In genomic region chr5:151562019-151562707, GRCh38 we compare ENCODE assay signal across 1 cellular context.
TF ChIP-seq lines count a peak whose summit lies in the region.

No MANE protein-coding gene starts in this region.

TF ChIP-seq in HepG2, 621 proteins besides CTCF, POLR2A, EP300 and RAD21 (continued from another document):
- TF ChIP-seq EEA1 (CRISPR knock-in tag; IDR thresholded peaks at IDR 0.05; ENCODE audit: borderline replicate concordance) (no peak), FOXA3 (CRISPR knock-in tag; IDR thresholded peaks at IDR 0.05) (no peak), CREM (IDR thresholded peaks at IDR 0.05) (no peak), CREM (CRISPR knock-in tag; IDR thresholded peaks at IDR 0.05) (no peak), ZNF777 (CRISPR knock-in tag; IDR thresholded peaks at IDR 0.05) (no peak), MIER3 (CRISPR knock-in tag; IDR thresholded peaks at IDR 0.05; ENCODE audit: borderline replicate concordance) (no peak), ZHX1 (CRISPR knock-in tag; IDR thresholded peaks at IDR 0.05; ENCODE audit: low read depth) (no peak), NR0B2 (CRISPR knock-in tag; IDR thresholded peaks at IDR 0.05) (no peak), ZNF547 (CRISPR knock-in tag; IDR thresholded peaks at IDR 0.05) (no peak), NFE2L2 (IDR thresholded peaks at IDR 0.05; ENCODE audit: low read length) (no peak), NCOA5 (CRISPR knock-in tag; IDR thresholded peaks at IDR 0.05) (no peak), SNAPC4 (CRISPR knock-in tag; IDR thresholded peaks at IDR 0.05) (no peak)
- TF ChIP-seq, protein P1, sequence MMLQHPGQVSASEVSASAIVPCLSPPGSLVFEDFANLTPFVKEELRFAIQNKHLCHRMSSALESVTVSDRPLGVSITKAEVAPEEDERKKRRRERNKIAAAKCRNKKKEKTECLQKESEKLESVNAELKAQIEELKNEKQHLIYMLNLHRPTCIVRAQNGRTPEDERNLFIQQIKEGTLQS (CRISPR knock-in tag; IDR thresholded peaks at IDR 0.05), result no peak
- TF ChIP-seq, protein P2, sequence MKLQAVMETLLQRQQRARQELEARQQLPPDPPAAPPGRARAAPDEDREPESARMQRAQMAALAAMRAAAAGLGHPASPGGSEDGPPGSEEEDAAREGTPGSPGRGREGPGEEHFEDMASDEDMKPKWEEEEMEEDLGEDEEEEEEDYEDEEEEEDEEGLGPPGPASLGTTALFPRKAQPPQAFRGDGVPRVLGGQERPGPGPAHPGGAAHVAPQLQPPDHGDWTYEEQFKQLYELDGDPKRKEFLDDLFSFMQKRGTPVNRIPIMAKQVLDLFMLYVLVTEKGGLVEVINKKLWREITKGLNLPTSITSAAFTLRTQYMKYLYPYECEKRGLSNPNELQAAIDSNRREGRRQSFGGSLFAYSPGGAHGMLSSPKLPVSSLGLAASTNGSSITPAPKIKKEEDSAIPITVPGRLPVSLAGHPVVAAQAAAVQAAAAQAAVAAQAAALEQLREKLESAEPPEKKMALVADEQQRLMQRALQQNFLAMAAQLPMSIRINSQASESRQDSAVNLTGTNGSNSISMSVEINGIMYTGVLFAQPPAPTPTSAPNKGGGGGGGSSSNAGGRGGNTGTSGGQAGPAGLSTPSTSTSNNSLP (IDR thresholded peaks at IDR 0.05; ENCODE audit: low read depth, low read length), result no peak
